16 cellular contexts compared by ENCODE assay signal in the genomic region with DNA sequence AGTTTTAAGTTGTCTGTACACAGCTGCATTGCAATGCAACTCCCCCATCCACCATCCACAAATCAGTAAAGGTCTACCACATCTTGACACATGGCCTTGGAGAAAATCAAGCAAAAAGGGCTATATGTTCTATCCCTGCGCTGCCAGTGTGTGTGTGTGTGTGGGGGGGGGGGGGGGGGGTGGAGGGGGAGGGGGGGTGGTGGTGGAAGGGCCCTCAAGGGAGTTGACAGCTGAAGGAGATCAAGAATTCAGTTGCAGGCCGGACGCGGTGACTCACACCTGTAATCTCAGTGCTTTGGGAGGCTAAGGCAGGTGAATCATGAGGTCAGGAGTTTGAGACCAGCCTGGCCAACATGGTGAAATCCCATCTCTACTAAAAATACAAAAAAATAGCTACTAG. TPM values are rescaled to one million over a fixed set of nuclear protein-coding genes. Genes with fewer than 3 reads are reported as not detected.
DNase-seq lines count a peak whose midpoint lies in the region; ATAC-seq, FAIRE-seq and TF ChIP-seq lines count a peak whose summit lies in the region.
"Had no signal": no experiment of that assay in that cellular context is flagged by ENCODE, and none has a peak within 500 bp of the region (broad histone marks: within the 10 kb centered on the region; RNA-seq: fewer than 3 reads in every experiment).

No MANE protein-coding gene starts in this region.

- TF ChIP-seq EP300 in HepG2 (IDR thresholded peaks at IDR 0.05; ENCODE audit: low read depth in 2 of 2, low read length in 2 of 2) (no peak), HepG2 (CRISPR knock-in tag; IDR thresholded peaks at IDR 0.05; ENCODE audit: borderline replicate concordance) (no peak)

- no peak overlapping the region for H3K4me2 ChIP-seq in HepG2 (ENCODE audit: low read depth, low read length)
- H3K4me2 ChIP-seq: PC-9 had no signal

- POLR2A ChIA-PET in HepG2 (lab: Yijun Ruan, JAX), result interaction anchor here (3.8 kb wide), 1 partner anchor 16 kb away, joined by 84 read pairs; no protein-coding TSS in a partner anchor

- DNase-seq in HepG2 (ENCODE audit: low spot score) (no peak), right lobe of liver (no peak), RWPE2 (ENCODE audit: low spot score) (no peak), fibroblast of mammary gland (ENCODE audit: low read depth) (peak; percentile 77), urothelium cell line (ENCODE audit: low spot score) (peak; percentile 68), cortex of kidney (lab: John Stamatoyannopoulos, UW) (no peak), 8988T (no peak)
- DNase-seq in effector memory CD4-positive, alpha-beta T cell, result no peak
- DNase-seq: activated gamma-delta T cell treated with Interleukin-2 at 50 U/mL for 16 hours, dorsolateral prefrontal cortex, natural killer cell, NCI-H2029 treated with DMSO at 0.1 percent for 48 hours, NCI-H526, PC-9, stomach had no signal

- no peaks in the 10 kb centered on the region for H4K20me1 ChIP-seq in HepG2 (ENCODE audit: insufficient read depth, low read length)

- no peaks in the 10 kb centered on the region for H3K79me2 ChIP-seq in HepG2 (ENCODE audit: insufficient read depth, low read length)

- in situ Hi-C loops in HepG2 (cut with HindIII; ENCODE audit: extremely low pct_ligation_motif_present, low pct_unique_long_range_greater_than_20kb), result no loop called here

- no TSS peak for BruUV-seq in HepG2 (replicated peaks; lab: Mats Ljungman, UMichigan)

- ATAC-seq in HepG2 (no peak), right lobe of liver (no peak), RWPE2 (ENCODE audit: low read depth) (no peak)
- ATAC-seq: natural killer cell had no signal

- H3K9ac ChIP-seq in HepG2 (ENCODE audit: insufficient read depth, low read depth, low read length), result no peak overlapping the region

- H3K36me3 ChIP-seq in HepG2 (replicated peaks in 1 of 2; ENCODE audit: control insufficient read depth in 1 of 2, insufficient read depth in 2 of 2, low read length in 2 of 2), result no peaks in the 10 kb centered on the region
- H3K36me3 ChIP-seq in right lobe of liver, result no peaks in the 10 kb centered on the region
- no peaks in the 10 kb centered on the region for H3K36me3 ChIP-seq in RWPE2 (ENCODE audit: low read depth)
- H3K36me3 ChIP-seq in effector memory CD4-positive, alpha-beta T cell (ENCODE audit: control insufficient read depth, insufficient read depth, low read length), result no peaks in the 10 kb centered on the region
- H3K36me3 ChIP-seq: stomach, vagina had no signal

- FAIRE-seq in HepG2 (lab: Jason Lieb, UNC) (no peak), urothelium cell line (lab: Jason Lieb, UNC) (no peak)

- H3K4me3 ChIP-seq in HepG2 (replicated peaks in 1 of 3; ENCODE audit: insufficient read depth in 1 of 3, low read depth in 2 of 3, low read length in 3 of 3), result no peak overlapping the region
- H3K4me3 ChIP-seq in right lobe of liver, result no peak overlapping the region
- no peak overlapping the region for H3K4me3 ChIP-seq in RWPE2 (ENCODE audit: severe bottlenecking)
- no peak overlapping the region for H3K4me3 ChIP-seq in fibroblast of mammary gland (ENCODE audit: control insufficient read depth, low read depth, low read length)
- H3K4me3 ChIP-seq in effector memory CD4-positive, alpha-beta T cell (ENCODE audit: insufficient read depth, low read depth, low read length, poor library complexity, severe bottlenecking), result no peak overlapping the region
- H3K4me3 ChIP-seq: dorsolateral prefrontal cortex, PC-9, stomach, vagina had no signal

- no peaks in the 10 kb centered on the region for H3K27me3 ChIP-seq in HepG2 (ENCODE audit: control insufficient read depth in 1 of 2, insufficient read depth in 2 of 2, low read length in 2 of 2)
- H3K27me3 ChIP-seq in right lobe of liver, result no peaks in the 10 kb centered on the region
- H3K27me3 ChIP-seq in RWPE2 (ENCODE audit: insufficient read depth, poor library complexity, severe bottlenecking), result no peaks in the 10 kb centered on the region
- no peaks in the 10 kb centered on the region for H3K27me3 ChIP-seq in effector memory CD4-positive, alpha-beta T cell (replicated peaks; ENCODE audit: control insufficient read depth, insufficient read depth, low read length, poor library complexity, severe bottlenecking)
- H3K27me3 ChIP-seq: dorsolateral prefrontal cortex, stomach, vagina had no signal

- H3K4me1 ChIP-seq in HepG2 (ENCODE audit: insufficient read depth, low read length) (peaks cover 55% of the 10 kb centered on the region), right lobe of liver (peaks cover 0 to 7% (median 3%) of the 10 kb centered on the region in 4 donors), RWPE2 (ENCODE audit: insufficient read depth, poor library complexity, severe bottlenecking) (peaks cover 16% of the 10 kb centered on the region)
- no peaks in the 10 kb centered on the region for H3K4me1 ChIP-seq in effector memory CD4-positive, alpha-beta T cell (ENCODE audit: control insufficient read depth, insufficient read depth, low read length, poor library complexity, severe bottlenecking)
- H3K4me1 ChIP-seq: vagina had no signal

- intact Hi-C loops in HepG2 (cut with micrococcal nuclease; ENCODE audit: unreplicated experiment) (no loop called here), right lobe of liver (cut with DNase I) (no loop called here)

- H3K27ac ChIP-seq in HepG2 (ENCODE audit: extremely low read length, insufficient read depth, low read length) (no peak overlapping the region), right lobe of liver (no peak overlapping the region), RWPE2 (ENCODE audit: poor library complexity, severe bottlenecking) (peak overlapping the region; percentile 74)
- H3K27ac ChIP-seq in effector memory CD4-positive, alpha-beta T cell (ENCODE audit: insufficient read depth, low read length, poor library complexity, severe bottlenecking), result no peak overlapping the region
- H3K27ac ChIP-seq: PC-9, stomach, vagina had no signal

- 50% methylated on average over 2 of the region's 4 CpGs for WGBS in HepG2 (ENCODE audit: low lambda C conversion rate)
- WGBS in right lobe of liver (ENCODE audit: insufficient coverage, low coverage, low lambda C conversion rate, missing lambda C conversion rate), result 86% methylated on average over 4 of the region's 4 CpGs

- TF ChIP-seq POLR2A in HepG2 (IDR thresholded peaks at IDR 0.05; ENCODE audit: insufficient read depth in 1 of 2, low read depth in 2 of 2, low read length in 2 of 2), result no peak
- TF ChIP-seq POLR2A in right lobe of liver (IDR thresholded peaks at IDR 0.05), result no peak

- no peaks in the 10 kb centered on the region for H3K9me3 ChIP-seq in HepG2 (ENCODE audit: low read length)
- no peaks in the 10 kb centered on the region for H3K9me3 ChIP-seq in right lobe of liver
- H3K9me3 ChIP-seq in RWPE2 (ENCODE audit: severe bottlenecking), result no peaks in the 10 kb centered on the region
- H3K9me3 ChIP-seq in effector memory CD4-positive, alpha-beta T cell (ENCODE audit: control insufficient read depth, low read length), result no peaks in the 10 kb centered on the region
- H3K9me3 ChIP-seq: stomach, vagina had no signal

- no peak overlapping the region for H2AFZ ChIP-seq in HepG2 (ENCODE audit: low read length)
- H2AFZ ChIP-seq: PC-9 had no signal

- CTCF ChIA-PET in HepG2 (lab: Yijun Ruan, JAX; ENCODE audit: low intra/inter-chr PET ratio, low total read pairs), result no interaction called here

- no peak for TF ChIP-seq RAD21 in HepG2 (CRISPR knock-in tag; IDR thresholded peaks at IDR 0.05)

- no peak for TF ChIP-seq CTCF in HepG2 (CRISPR knock-in tag; IDR thresholded peaks at IDR 0.05)
- TF ChIP-seq CTCF in right lobe of liver (IDR thresholded peaks at IDR 0.05), result no peak
- no peak for TF ChIP-seq CTCF in RWPE2 (IDR thresholded peaks at IDR 0.05; ENCODE audit: poor library complexity, severe bottlenecking)
- TF ChIP-seq CTCF in fibroblast of mammary gland (conservative IDR thresholded peaks at IDR 0.05; ENCODE audit: control insufficient read depth, insufficient read depth, low read depth, low read length), result no peak

TF ChIP-seq in HepG2, 621 proteins besides CTCF, POLR2A, EP300 and RAD21:
- TF ChIP-seq ZMYM4 (CRISPR knock-in tag; IDR thresholded peaks at IDR 0.05) (no peak), FOSL2 (CRISPR knock-in tag; IDR thresholded peaks at IDR 0.05) (peak; percentile 40; the same call in 1 of the 2 replicates)

RNA-seq across cellular contexts. Expression of a gene that starts 37.6 kb away (rescaled TPM):
- 77.4 and 120 TPM in 2 replicates for total RNA-seq in HepG2 (2016; rRNA removed; fragmentation: Illumina TruSeq; extraction: Trizol)
- total RNA-seq in HepG2 (2016; cell fraction: cytosol; rRNA removed; fragmentation: Illumina TruSeq; extraction: Trizol; ENCODE audit: low read depth), result 5.2 and 5.7 TPM in 2 replicates
- total RNA-seq in HepG2 (2016; cell fraction: insoluble cytoplasmic fraction; rRNA removed; fragmentation: Illumina TruSeq; extraction: Trizol), result 79.6 and 107 TPM in 2 replicates
- total RNA-seq in HepG2 (2016; cell fraction: membrane; rRNA removed; fragmentation: Illumina TruSeq; extraction: Trizol), result 27.3 and 32.5 TPM in 2 replicates
- 53.7 and 61.5 TPM in 2 replicates for total RNA-seq in HepG2 (2016; cell fraction: nucleus; rRNA removed; fragmentation: Illumina TruSeq; extraction: Trizol)
- 19.9 and 23.3 TPM in 2 replicates for polyA plus RNA-seq in HepG2 (2011; rRNA removed)
- 15.6 and 24.0 TPM in 2 replicates for polyA plus RNA-seq in HepG2 (2011; cell fraction: cytosol; rRNA removed)
- 8.0 and 12.1 TPM in 2 replicates for polyA plus RNA-seq in HepG2 (2011; cell fraction: nucleus; rRNA removed)
- 51.1 and 58.9 TPM in 2 replicates for polyA plus RNA-seq in HepG2 (2012)
- polyA plus RNA-seq in HepG2 (2016; cell fraction: cytosol; fragmentation: Illumina TruSeq; extraction: Trizol; ENCODE audit: low read depth), result 5.0 and 5.8 TPM in 2 replicates
- polyA plus RNA-seq in HepG2 (2016; cell fraction: insoluble cytoplasmic fraction; fragmentation: Illumina TruSeq; extraction: Trizol; ENCODE audit: low read depth), result 122 and 132 TPM in 2 replicates
- 19.2 and 20.4 TPM in 2 replicates for polyA plus RNA-seq in HepG2 (2016; cell fraction: membrane; fragmentation: Illumina TruSeq; extraction: Trizol; ENCODE audit: low read depth)
- polyA plus RNA-seq in HepG2 (2016; cell fraction: nucleus; fragmentation: Illumina TruSeq; extraction: Trizol; ENCODE audit: insufficient read depth, low read depth), result 62.7 and 67.7 TPM in 2 replicates
- polyA minus RNA-seq in HepG2 (2011; rRNA and poly(A)+ RNA removed; ENCODE audit: low replicate concordance), result 11.1 and 23.5 TPM in 2 replicates
- polyA minus RNA-seq in HepG2 (2011; cell fraction: cytosol; rRNA and poly(A)+ RNA removed), result 41.9 and 45.3 TPM in 2 replicates
- 31.5 and 33.2 TPM in 2 replicates for polyA minus RNA-seq in HepG2 (2011; cell fraction: nucleus; rRNA and poly(A)+ RNA removed)
- total RNA-seq in right lobe of liver, result 10 to 100 TPM; 35.0 to 63.6 (median 44.3) TPM

Comparison
In these comparisons a context has a peak if more than half of its experiments do, and no peak if none do; other contexts are left out.
1. DNase-seq: peak in fibroblast of mammary gland (single experiment) and urothelium cell line (single experiment); none in HepG2 (single experiment), right lobe of liver (0 of 3), RWPE2 (single experiment), cortex of kidney (single experiment), 8988T (single experiment) and effector memory CD4-positive, alpha-beta T cell (0 of 3).